In genomic region chr1:28983509-28984310, GRCh38 we compare ENCODE assay signal across 1 cellular context.
TF ChIP-seq lines count a peak whose summit lies in the region.

No MANE protein-coding gene starts in this region.

TF ChIP-seq in HepG2, 621 proteins besides CTCF, POLR2A, EP300 and RAD21 (continued from another document and continues in another):
- no peak for TF ChIP-seq DZIP1 (CRISPR knock-in tag; IDR thresholded peaks at IDR 0.05)
- no peak for TF ChIP-seq CREM (IDR thresholded peaks at IDR 0.05)
- TF ChIP-seq CREM (CRISPR knock-in tag; IDR thresholded peaks at IDR 0.05): no peak
- TF ChIP-seq ZNF280B (CRISPR knock-in tag; IDR thresholded peaks at IDR 0.05; ENCODE audit: borderline replicate concordance): no peak
- TF ChIP-seq NKX3-1 (CRISPR knock-in tag; IDR thresholded peaks at IDR 0.05): no peak
- TF ChIP-seq MAZ (IDR thresholded peaks at IDR 0.05; ENCODE audit: borderline replicate concordance, low read depth, low read length): no peak
- no peak; the same call in 1 of the 2 replicates for TF ChIP-seq MAZ (CRISPR knock-in tag; IDR thresholded peaks at IDR 0.05; ENCODE audit: low read depth)
- TF ChIP-seq THAP11 (CRISPR knock-in tag; IDR thresholded peaks at IDR 0.05): peak; percentile 18; the same call in 1 of the 2 replicates
- peak; percentile 42; the same call in 1 of the 2 replicates for TF ChIP-seq TFDP1 (CRISPR knock-in tag; IDR thresholded peaks at IDR 0.05; ENCODE audit: borderline replicate concordance)
- 0 out of 2 replicates have a peak, but pooled peaks have one; percentile 39 for TF ChIP-seq HDAC1 (CRISPR knock-in tag; IDR thresholded peaks at IDR 0.05)
- TF ChIP-seq NFRKB (IDR thresholded peaks at IDR 0.05): no peak
- no peak for TF ChIP-seq MATR3 (CRISPR knock-in tag; IDR thresholded peaks at IDR 0.05)
- no peak for TF ChIP-seq ZBTB10 (CRISPR knock-in tag; IDR thresholded peaks at IDR 0.05; ENCODE audit: borderline replicate concordance)
- no peak for TF ChIP-seq CEBPZ (IDR thresholded peaks at IDR 0.05; ENCODE audit: low read length)
- TF ChIP-seq HMG20A (CRISPR knock-in tag; IDR thresholded peaks at IDR 0.05; ENCODE audit: borderline replicate concordance): no peak
- TF ChIP-seq ZNF44 (CRISPR knock-in tag; IDR thresholded peaks at IDR 0.05): no peak
- TF ChIP-seq MTA3 (CRISPR knock-in tag; IDR thresholded peaks at IDR 0.05): no peak
- no peak for TF ChIP-seq CHD2 (IDR thresholded peaks at IDR 0.05; ENCODE audit: low read depth, low read length)
- TF ChIP-seq AHR (CRISPR knock-in tag; IDR thresholded peaks at IDR 0.05): no peak
- peak; percentile 28; the same call in 1 of the 2 replicates for TF ChIP-seq ZNF501 (CRISPR knock-in tag; IDR thresholded peaks at IDR 0.05)
- peak; percentile 37; the same call in 1 of the 2 replicates for TF ChIP-seq KDM2A (CRISPR knock-in tag; IDR thresholded peaks at IDR 0.05; ENCODE audit: borderline replicate concordance, low read depth)
- no peak for TF ChIP-seq REL (CRISPR knock-in tag; conservative IDR thresholded peaks at IDR 0.05)
- no peak for TF ChIP-seq LRRFIP1 (CRISPR knock-in tag; conservative IDR thresholded peaks at IDR 0.05)
- TF ChIP-seq ZNF281 (CRISPR knock-in tag; IDR thresholded peaks at IDR 0.05; ENCODE audit: borderline replicate concordance): no peak
- TF ChIP-seq CEBPB (IDR thresholded peaks at IDR 0.05; ENCODE audit: borderline replicate concordance, low read depth, low read length): no peak
- TF ChIP-seq HMGA1 (CRISPR knock-in tag; conservative IDR thresholded peaks at IDR 0.05): no peak
- TF ChIP-seq CBX5 (CRISPR knock-in tag; IDR thresholded peaks at IDR 0.05; ENCODE audit: borderline replicate concordance): peak; percentile 57; the same call in 1 of the 2 replicates
- TF ChIP-seq TP53 (CRISPR knock-in tag; conservative IDR thresholded peaks at IDR 0.05): no peak
- TF ChIP-seq MAX (IDR thresholded peaks at IDR 0.05): peak; percentile 74
- no peak for TF ChIP-seq HNRNPK (IDR thresholded peaks at IDR 0.05; ENCODE audit: low read depth, low read length, poor library complexity, severe bottlenecking)
- no peak for TF ChIP-seq ZNF569 (CRISPR knock-in tag; IDR thresholded peaks at IDR 0.05; ENCODE audit: borderline replicate concordance)
- peak; percentile 76; the same call in 1 of the 3 replicates for TF ChIP-seq MXI1 (IDR thresholded peaks at IDR 0.05; ENCODE audit: borderline replicate concordance, low read depth, low read length)
- no peak for TF ChIP-seq TOPORS (CRISPR knock-in tag; IDR thresholded peaks at IDR 0.05)
- TF ChIP-seq ZBTB43 (CRISPR knock-in tag; conservative IDR thresholded peaks at IDR 0.05): 0 out of 2 replicates have a peak, but pooled peaks have one; percentile 36
- no peak for TF ChIP-seq KLF9 (CRISPR knock-in tag; IDR thresholded peaks at IDR 0.05; ENCODE audit: low read depth)
- TF ChIP-seq KDM1A (CRISPR knock-in tag; IDR thresholded peaks at IDR 0.05): no peak
- no peak for TF ChIP-seq ISL2 (CRISPR knock-in tag; IDR thresholded peaks at IDR 0.05)
- TF ChIP-seq ZMYM3 (CRISPR knock-in tag; IDR thresholded peaks at IDR 0.05): 0 out of 2 replicates have a peak, but pooled peaks have one; percentile 27
- TF ChIP-seq GMEB2 (CRISPR knock-in tag; IDR thresholded peaks at IDR 0.05; ENCODE audit: low read depth): no peak
- no peak for TF ChIP-seq ZNF552 (CRISPR knock-in tag; IDR thresholded peaks at IDR 0.05; ENCODE audit: borderline replicate concordance)
- TF ChIP-seq ZNF644 (CRISPR knock-in tag; IDR thresholded peaks at IDR 0.05; ENCODE audit: low read depth): no peak
- TF ChIP-seq HOXD1 (CRISPR knock-in tag; IDR thresholded peaks at IDR 0.05): no peak
- no peak for TF ChIP-seq SP5 (CRISPR knock-in tag; IDR thresholded peaks at IDR 0.05; ENCODE audit: borderline replicate concordance, low read depth)
